Comparison of ENCODE assay signal across 36 cellular contexts in the genomic region with DNA sequence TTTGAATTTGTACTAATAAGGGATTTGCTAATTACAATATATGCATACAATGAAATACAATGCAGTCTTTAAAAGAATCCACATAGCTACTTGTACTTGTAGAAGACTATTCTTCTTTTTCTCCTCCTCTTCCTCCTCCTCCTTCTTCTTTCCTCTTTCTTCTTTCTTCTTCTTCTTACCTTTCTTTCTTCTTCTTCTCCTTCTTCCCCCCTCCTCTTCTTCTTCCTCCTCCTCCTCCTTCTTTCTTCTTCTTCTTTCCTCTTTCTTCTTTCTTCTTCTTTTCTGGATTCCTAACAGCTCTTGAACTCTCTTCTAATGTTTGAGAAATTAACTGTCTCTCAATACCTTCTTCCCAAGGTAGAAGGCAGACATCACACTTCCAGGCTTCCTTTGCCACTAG. TPM values are rescaled to one million over a fixed set of nuclear protein-coding genes. Genes with fewer than 3 reads are reported as not detected.
"Had no signal": no experiment of that assay in that cellular context is flagged by ENCODE, and none has a peak within 500 bp of the region (broad histone marks: within the 10 kb centered on the region; RNA-seq: fewer than 3 reads in every experiment).

No MANE protein-coding gene starts in this region.

- H3K4me3 ChIP-seq: MG63 had no signal

- H3K36me3 ChIP-seq: MG63 had no signal

- H3K9me3 ChIP-seq: MG63 had no signal

- DNase-seq: Kasumi-1, MG63, MM.1S, MV-4-11, NCI-H1048, NCI-H1092, NCI-H1092 treated with DMSO at 0.1 percent for 48 hours, NCI-H1105, NCI-H1105 treated with DMSO at 0.1 percent for 48 hours, NCI-H1417, NCI-H1417 treated with DMSO at 0.1 percent for 48 hours, NCI-H1436, NCI-H1436 treated with DMSO at 0.1 percent for 48 hours, NCI-H146, NCI-H1694 treated with DMSO at 0.1 percent for 48 hours, NCI-H187, NCI-H187 treated with DMSO at 0.1 percent for 48 hours, NCI-H1930, NCI-H2029, NCI-H2029 treated with DMSO at 0.1 percent for 48 hours, NCI-H2081, NCI-H2081 treated with DMSO at 0.1 percent for 48 hours, NCI-H2107, NCI-H2171, NCI-H2171 treated with DMSO at 0.1 percent for 48 hours, NCI-H2227 treated with DMSO at 0.1 percent for 48 hours, NCI-H226, NCI-H345, NCI-H446, NCI-H446 treated with DMSO at 0.1 percent for 48 hours, NCI-H510A, NCI-H510A treated with DMSO at 0.1 percent for 48 hours, NCI-H524, NCI-H524 treated with DMSO at 0.1 percent for 48 hours, NCI-H526 had no signal

RNA-seq across cellular contexts. Expression of a gene that starts 29.3 kb away (rescaled TPM):
- total RNA-seq: M059J had no signal
